ENCODE assay signal across 21 cellular contexts in the genomic region with DNA sequence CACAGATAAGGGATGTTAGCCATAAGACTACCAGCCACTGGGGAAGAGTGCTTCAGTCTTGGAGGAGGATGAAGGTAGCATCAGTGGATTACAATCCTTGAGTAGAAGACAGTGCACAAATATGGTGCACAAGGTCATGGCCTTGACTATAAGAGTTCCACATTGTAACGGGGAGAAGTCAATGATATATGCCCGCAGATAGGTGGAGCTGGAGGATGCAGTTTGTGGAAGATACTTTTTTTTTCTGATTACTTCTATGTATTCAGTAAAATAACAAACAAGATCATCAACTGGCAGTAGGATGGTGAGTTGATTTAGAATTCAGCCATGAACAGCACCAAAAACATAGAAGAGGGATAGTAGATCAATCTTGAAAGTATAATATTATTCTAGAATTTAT.
DNase-seq lines count a peak whose midpoint lies in the region; ATAC-seq and TF ChIP-seq lines count a peak whose summit lies in the region.
"Had no signal": no experiment of that assay in that cellular context is flagged by ENCODE, and none has a peak within 500 bp of the region (broad histone marks: within the 10 kb centered on the region; RNA-seq: fewer than 3 reads in every experiment).

No MANE protein-coding gene starts in this region.

- no peak for TF ChIP-seq POLR2A in upper lobe of left lung (IDR thresholded peaks at IDR 0.05)

- H3K27me3 ChIP-seq in AG04450 (ENCODE audit: control insufficient read depth, insufficient read depth, low read length) (no peaks in the 10 kb centered on the region), adipocyte (replicated peaks; ENCODE audit: control insufficient read depth, insufficient read depth, low read length) (no peaks in the 10 kb centered on the region), upper lobe of left lung (no peaks in the 10 kb centered on the region)
- H3K27me3 ChIP-seq: breast epithelium, gastroesophageal sphincter, pancreas had no signal

- CTCF ChIA-PET in AG04450 (lab: Charles Lee): interaction anchor here (0.8 kb wide), 1 partner anchor 447 kb away, joined by 3 read pairs; no protein-coding TSS in a partner anchor

- H3K4me3 ChIP-seq in AG04450 (ENCODE audit: low read depth, low read length) (no peak overlapping the region), adipocyte (ENCODE audit: low read length) (no peak overlapping the region), fibroblast of pulmonary artery (replicated peaks; ENCODE audit: low read depth, low read length) (no peak overlapping the region), upper lobe of left lung (no peak overlapping the region)
- H3K4me3 ChIP-seq: breast epithelium, gastroesophageal sphincter, pancreas had no signal

- TF ChIP-seq EP300 in upper lobe of left lung (IDR thresholded peaks at IDR 0.05): no peak

- no peak overlapping the region for H3K9ac ChIP-seq in adipocyte (ENCODE audit: low read length)

- DNase-seq in AG04450 (ENCODE audit: low read depth, low spot score): no peak
- DNase-seq in HuH-7 (ENCODE audit: low spot score): peak; percentile 1
- peak; percentile 11 for DNase-seq in adipocyte (ENCODE audit: low read depth)
- peak; percentile 15 for DNase-seq in fibroblast of pulmonary artery (ENCODE audit: low read depth)
- no peak for DNase-seq in upper lobe of left lung
- DNase-seq in activated gamma-delta T cell (lab: John Stamatoyannopoulos, UW): no peak
- DNase-seq in AG20443 (ENCODE audit: low spot score): no peak
- DNase-seq: activated CD4-positive, alpha-beta memory T cell treated with anti-CD3 and anti-CD28 coated beads for 36 hours; activated T-cell treated with anti-CD3 and anti-CD28 coated beads, Interleukin-2, amount 50 U/mL, for 4 hours; AML-193; Calu3; effector CD4-positive, alpha-beta T cell; left ventricle myocardium superior; NCI-H2029; NCI-H524 treated with DMSO at 0.1 percent for 48 hours; pancreas; stimulated activated CD4-positive, alpha-beta T cell treated with anti-CD3 and anti-CD28 coated beads, Interleukin-2, amount 100 ng/mL, for 48 hours had no signal

- H3K9me3 ChIP-seq in AG04450 (ENCODE audit: control insufficient read depth, insufficient read depth, low read length) (no peaks in the 10 kb centered on the region), adipocyte (ENCODE audit: control insufficient read depth, low read length) (no peaks in the 10 kb centered on the region), upper lobe of left lung (no peaks in the 10 kb centered on the region)
- H3K9me3 ChIP-seq: breast epithelium, gastroesophageal sphincter, pancreas had no signal

- ATAC-seq in upper lobe of left lung (ENCODE audit: low FRiP score in 2 of 2) (no peak), GM21390 (IDR thresholded peaks at IDR 0.05; ENCODE audit: unreplicated experiment) (no peak)
- ATAC-seq: activated naive CD4-positive, alpha-beta T cell treated with anti-CD3 and anti-CD28 coated beads, Interleukin-2, amount 50 U/mL, for 72 hours; activated T-cell treated with anti-CD3 and anti-CD28 coated beads, Interleukin-2, amount 50 U/mL, for 4 hours; gastroesophageal sphincter; left ventricle myocardium superior; pancreas had no signal

- H3K27ac ChIP-seq in AG04450 (ENCODE audit: low read depth, low read length): no peak overlapping the region
- no peak overlapping the region for H3K27ac ChIP-seq in upper lobe of left lung
- H3K27ac ChIP-seq: breast epithelium, gastroesophageal sphincter, pancreas had no signal

- POLR2A ChIA-PET in AG04450 (lab: Yijun Ruan, JAX): no interaction called here

- H3K4me1 ChIP-seq in adipocyte (ENCODE audit: control insufficient read depth, insufficient read depth, low read length) (peaks cover 16% of the 10 kb centered on the region), upper lobe of left lung (no peaks in the 10 kb centered on the region)
- H3K4me1 ChIP-seq: breast epithelium, gastroesophageal sphincter, pancreas had no signal

- no peaks in the 10 kb centered on the region for H3K36me3 ChIP-seq in adipocyte (ENCODE audit: control insufficient read depth, insufficient read depth, low read length, severe bottlenecking)
- no peaks in the 10 kb centered on the region for H3K36me3 ChIP-seq in upper lobe of left lung
- H3K36me3 ChIP-seq: breast epithelium, gastroesophageal sphincter, pancreas had no signal

- WGBS in upper lobe of left lung, 2 donors: 93 to 96% methylated on average over 2 of the region's 2 CpGs

- peak; percentile 27; the same call in 1 of the 2 replicates for TF ChIP-seq CTCF in AG04450 (IDR thresholded peaks at IDR 0.05; ENCODE audit: low read depth, low read length)
- peak; percentile 12 for TF ChIP-seq CTCF in fibroblast of pulmonary artery (IDR thresholded peaks at IDR 0.05; ENCODE audit: low read length, missing control alignments)
- TF ChIP-seq CTCF in upper lobe of left lung (IDR thresholded peaks at IDR 0.05): no peak

Comparison
In these comparisons a context has a peak if more than half of its experiments do, and no peak if none do; other contexts are left out.
1. DNase-seq: peak in HuH-7 (single experiment), adipocyte (single experiment) and fibroblast of pulmonary artery (single experiment); none in AG04450 (single experiment), upper lobe of left lung (0 of 2), activated gamma-delta T cell (single experiment) and AG20443 (single experiment).
2. CTCF ChIP-seq: peak in AG04450 (single experiment) and fibroblast of pulmonary artery (single experiment); none in upper lobe of left lung (0 of 6).